ENCODE assay signal across 1 cellular context in genomic region chr15:100922192-100923040, GRCh38.
A peak's percentile ranks its signal among the peaks of the same experiment; 100 is the strongest.
TF ChIP-seq lines count a peak whose summit lies in the region.

No MANE protein-coding gene starts in this region.

TF ChIP-seq in GM12878, 131 proteins besides CTCF, POLR2A, EP300 and RAD21 (continues in another document):
- peak; percentile 30; the same call in 1 of the 2 replicates for TF ChIP-seq EED (IDR thresholded peaks at IDR 0.05; ENCODE audit: low read depth)
- no peak for TF ChIP-seq KLF5 (IDR thresholded peaks at IDR 0.05; ENCODE audit: partially characterized antibody)
- no peak for TF ChIP-seq HCFC1 (IDR thresholded peaks at IDR 0.05; ENCODE audit: low read length)
- TF ChIP-seq, protein P1, sequence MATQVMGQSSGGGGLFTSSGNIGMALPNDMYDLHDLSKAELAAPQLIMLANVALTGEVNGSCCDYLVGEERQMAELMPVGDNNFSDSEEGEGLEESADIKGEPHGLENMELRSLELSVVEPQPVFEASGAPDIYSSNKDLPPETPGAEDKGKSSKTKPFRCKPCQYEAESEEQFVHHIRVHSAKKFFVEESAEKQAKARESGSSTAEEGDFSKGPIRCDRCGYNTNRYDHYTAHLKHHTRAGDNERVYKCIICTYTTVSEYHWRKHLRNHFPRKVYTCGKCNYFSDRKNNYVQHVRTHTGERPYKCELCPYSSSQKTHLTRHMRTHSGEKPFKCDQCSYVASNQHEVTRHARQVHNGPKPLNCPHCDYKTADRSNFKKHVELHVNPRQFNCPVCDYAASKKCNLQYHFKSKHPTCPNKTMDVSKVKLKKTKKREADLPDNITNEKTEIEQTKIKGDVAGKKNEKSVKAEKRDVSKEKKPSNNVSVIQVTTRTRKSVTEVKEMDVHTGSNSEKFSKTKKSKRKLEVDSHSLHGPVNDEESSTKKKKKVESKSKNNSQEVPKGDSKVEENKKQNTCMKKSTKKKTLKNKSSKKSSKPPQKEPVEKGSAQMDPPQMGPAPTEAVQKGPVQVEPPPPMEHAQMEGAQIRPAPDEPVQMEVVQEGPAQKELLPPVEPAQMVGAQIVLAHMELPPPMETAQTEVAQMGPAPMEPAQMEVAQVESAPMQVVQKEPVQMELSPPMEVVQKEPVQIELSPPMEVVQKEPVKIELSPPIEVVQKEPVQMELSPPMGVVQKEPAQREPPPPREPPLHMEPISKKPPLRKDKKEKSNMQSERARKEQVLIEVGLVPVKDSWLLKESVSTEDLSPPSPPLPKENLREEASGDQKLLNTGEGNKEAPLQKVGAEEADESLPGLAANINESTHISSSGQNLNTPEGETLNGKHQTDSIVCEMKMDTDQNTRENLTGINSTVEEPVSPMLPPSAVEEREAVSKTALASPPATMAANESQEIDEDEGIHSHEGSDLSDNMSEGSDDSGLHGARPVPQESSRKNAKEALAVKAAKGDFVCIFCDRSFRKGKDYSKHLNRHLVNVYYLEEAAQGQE (IDR thresholded peaks at IDR 0.05; ENCODE audit: low read depth, low read length), result no peak
- TF ChIP-seq, protein P2, sequence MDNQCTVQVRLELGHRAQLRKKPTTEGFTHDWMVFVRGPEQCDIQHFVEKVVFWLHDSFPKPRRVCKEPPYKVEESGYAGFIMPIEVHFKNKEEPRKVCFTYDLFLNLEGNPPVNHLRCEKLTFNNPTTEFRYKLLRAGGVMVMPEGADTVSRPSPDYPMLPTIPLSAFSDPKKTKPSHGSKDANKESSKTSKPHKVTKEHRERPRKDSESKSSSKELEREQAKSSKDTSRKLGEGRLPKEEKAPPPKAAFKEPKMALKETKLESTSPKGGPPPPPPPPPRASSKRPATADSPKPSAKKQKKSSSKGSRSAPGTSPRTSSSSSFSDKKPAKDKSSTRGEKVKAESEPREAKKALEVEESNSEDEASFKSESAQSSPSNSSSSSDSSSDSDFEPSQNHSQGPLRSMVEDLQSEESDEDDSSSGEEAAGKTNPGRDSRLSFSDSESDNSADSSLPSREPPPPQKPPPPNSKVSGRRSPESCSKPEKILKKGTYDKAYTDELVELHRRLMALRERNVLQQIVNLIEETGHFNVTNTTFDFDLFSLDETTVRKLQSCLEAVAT (IDR thresholded peaks at IDR 0.05), result peak; percentile 43; the same call in 1 of the 2 replicates
- no peak for TF ChIP-seq MTA2 (IDR thresholded peaks at IDR 0.05; ENCODE audit: low read depth)
- no peak for TF ChIP-seq NR2F1 (conservative IDR thresholded peaks at IDR 0.05)
- TF ChIP-seq HDAC2 (IDR thresholded peaks at IDR 0.05), result no peak
- no peak for TF ChIP-seq GABPA (IDR thresholded peaks at IDR 0.05; ENCODE audit: low read depth)
- TF ChIP-seq, protein P3, sequence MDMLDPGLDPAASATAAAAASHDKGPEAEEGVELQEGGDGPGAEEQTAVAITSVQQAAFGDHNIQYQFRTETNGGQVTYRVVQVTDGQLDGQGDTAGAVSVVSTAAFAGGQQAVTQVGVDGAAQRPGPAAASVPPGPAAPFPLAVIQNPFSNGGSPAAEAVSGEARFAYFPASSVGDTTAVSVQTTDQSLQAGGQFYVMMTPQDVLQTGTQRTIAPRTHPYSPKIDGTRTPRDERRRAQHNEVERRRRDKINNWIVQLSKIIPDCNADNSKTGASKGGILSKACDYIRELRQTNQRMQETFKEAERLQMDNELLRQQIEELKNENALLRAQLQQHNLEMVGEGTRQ (IDR thresholded peaks at IDR 0.05; ENCODE audit: borderline replicate concordance, low read depth, low read length), result no peak; the same call in 1 of the 2 replicates
- TF ChIP-seq SKIL (IDR thresholded peaks at IDR 0.05; ENCODE audit: low read depth, poor library complexity, severe bottlenecking), result no peak
- no peak for TF ChIP-seq STAT1 (conservative IDR thresholded peaks at IDR 0.05)
- TF ChIP-seq E2F8 (IDR thresholded peaks at IDR 0.05; ENCODE audit: low read depth, partially characterized antibody), result no peak
- TF ChIP-seq CREB1 (IDR thresholded peaks at IDR 0.05; ENCODE audit: low read depth), result no peak
- peak; percentile 27 for TF ChIP-seq BCL3 (IDR thresholded peaks at IDR 0.05; ENCODE audit: borderline replicate concordance, insufficient read depth, low read depth, low read length, poor library complexity, severe bottlenecking)
- TF ChIP-seq CEBPB (IDR thresholded peaks at IDR 0.05; ENCODE audit: borderline replicate concordance in 1 of 2, low read depth in 2 of 2, low read length in 2 of 2), result no peak
- no peak for TF ChIP-seq ZNF592 (IDR thresholded peaks at IDR 0.05)
- TF ChIP-seq ZBTB40 (IDR thresholded peaks at IDR 0.05; ENCODE audit: borderline replicate concordance), result no peak
- TF ChIP-seq PML (IDR thresholded peaks at IDR 0.05; ENCODE audit: low read length), result no peak
- no peak for TF ChIP-seq NR2C1 (IDR thresholded peaks at IDR 0.05)
- no peak for TF ChIP-seq BCLAF1 (IDR thresholded peaks at IDR 0.05)
- no peak for TF ChIP-seq NFYA (IDR thresholded peaks at IDR 0.05; ENCODE audit: borderline replicate concordance, low read depth, low read length)
- TF ChIP-seq POLR2AphosphoS5 (IDR thresholded peaks at IDR 0.05; ENCODE audit: low read length), result no peak
- no peak for TF ChIP-seq RELA (IDR thresholded peaks at IDR 0.05; ENCODE audit: borderline replicate concordance, partially characterized antibody)
- TF ChIP-seq NBN (IDR thresholded peaks at IDR 0.05), result 0 out of 2 replicates have a peak, but pooled peaks have one; percentile 39
- no peak for TF ChIP-seq ZZZ3 (IDR thresholded peaks at IDR 0.05; ENCODE audit: control insufficient read depth, insufficient read length, low read depth)
- TF ChIP-seq MAX (IDR thresholded peaks at IDR 0.05; ENCODE audit: low read depth, low read length), result peak; percentile 78
- TF ChIP-seq JUND (IDR thresholded peaks at IDR 0.05; ENCODE audit: low read depth, low read length), result no peak
- no peak; the same call in 1 of the 2 replicates for TF ChIP-seq NFIC (IDR thresholded peaks at IDR 0.05; ENCODE audit: low read depth, low read length)
- peak; percentile 29 for TF ChIP-seq MEF2B (IDR thresholded peaks at IDR 0.05; ENCODE audit: partially characterized antibody, poor library complexity, severe bottlenecking)
